2 cellular contexts compared by ENCODE assay signal in genomic region chr1:41779350-41779749, GRCh38.
TF ChIP-seq lines count a peak whose summit lies in the region.

No MANE protein-coding gene starts in this region.

TF ChIP-seq in SK-N-SH, 30 proteins besides CTCF, POLR2A, EP300 and RAD21 (continued from another document):
- TF ChIP-seq, protein P1, sequence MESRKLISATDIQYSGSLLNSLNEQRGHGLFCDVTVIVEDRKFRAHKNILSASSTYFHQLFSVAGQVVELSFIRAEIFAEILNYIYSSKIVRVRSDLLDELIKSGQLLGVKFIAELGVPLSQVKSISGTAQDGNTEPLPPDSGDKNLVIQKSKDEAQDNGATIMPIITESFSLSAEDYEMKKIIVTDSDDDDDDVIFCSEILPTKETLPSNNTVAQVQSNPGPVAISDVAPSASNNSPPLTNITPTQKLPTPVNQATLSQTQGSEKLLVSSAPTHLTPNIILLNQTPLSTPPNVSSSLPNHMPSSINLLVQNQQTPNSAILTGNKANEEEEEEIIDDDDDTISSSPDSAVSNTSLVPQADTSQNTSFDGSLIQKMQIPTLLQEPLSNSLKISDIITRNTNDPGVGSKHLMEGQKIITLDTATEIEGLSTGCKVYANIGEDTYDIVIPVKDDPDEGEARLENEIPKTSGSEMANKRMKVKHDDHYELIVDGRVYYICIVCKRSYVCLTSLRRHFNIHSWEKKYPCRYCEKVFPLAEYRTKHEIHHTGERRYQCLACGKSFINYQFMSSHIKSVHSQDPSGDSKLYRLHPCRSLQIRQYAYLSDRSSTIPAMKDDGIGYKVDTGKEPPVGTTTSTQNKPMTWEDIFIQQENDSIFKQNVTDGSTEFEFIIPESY (IDR thresholded peaks at IDR 0.05; ENCODE audit: borderline replicate concordance, low read depth): no peak
TF ChIP-seq in SK-N-SH: peak in this region for 0.

TF ChIP-seq in SK-N-SH treated with all-trans-retinoic acid at 6 μM for 48 hours, 23 proteins besides CTCF, POLR2A, EP300 and RAD21 (continued from another document):
- TF ChIP-seq TSHZ2 (CRISPR knock-in tag; IDR thresholded peaks at IDR 0.05) (no peak), SNAI2 (CRISPR knock-in tag; IDR thresholded peaks at IDR 0.05) (no peak), TOX (CRISPR knock-in tag; IDR thresholded peaks at IDR 0.05; ENCODE audit: borderline replicate concordance) (no peak), ISL1 (CRISPR knock-in tag; IDR thresholded peaks at IDR 0.05) (no peak), BACH2 (CRISPR knock-in tag; IDR thresholded peaks at IDR 0.05; ENCODE audit: borderline replicate concordance) (no peak)
